Comparison of ENCODE assay signal across 20 cellular contexts in genomic region chr2:140624188-140624587, GRCh38.
"Had no signal": no experiment of that assay in that cellular context is flagged by ENCODE, and none has a peak within 500 bp of the region (broad histone marks: within the 10 kb centered on the region; RNA-seq: fewer than 3 reads in every experiment).

No MANE protein-coding gene starts in this region.

- H3K27me3 ChIP-seq: dorsolateral prefrontal cortex, right atrium auricular region, suprapubic skin had no signal

- DNase-seq: activated CD4-positive, alpha-beta T cell treated with anti-CD3 and anti-CD28 coated beads, Interleukin-2, amount 10 ng/mL, durations not matched to agents 7 days and 5 days; activated CD4-positive, CD25-positive, alpha-beta regulatory T cell; activated CD8-positive, alpha-beta memory T cell treated with anti-CD3 and anti-CD28 coated beads, Interleukin-2, amount 50 U/mL, for 48 hours; activated gamma-delta T cell; activated T-cell treated with anti-CD3 and anti-CD28 coated beads, Interleukin-2, amount 50 U/mL, for 72 hours; dorsolateral prefrontal cortex; endodermal cell; nephron progenitor cell; stimulated activated CD4-positive, alpha-beta T cell treated with anti-CD3 and anti-CD28 coated beads, Interleukin-4, amount 100 ng/mL, for 4 hours; stimulated activated CD8-positive, alpha-beta memory T cell treated with anti-CD3 and anti-CD28 coated beads, Interleukin-4, amount 100 ng/mL, for 48 hours; stimulated activated naive CD8-positive, alpha-beta T cell treated with anti-CD3 and anti-CD28 coated beads, Interleukin-15, Interleukin-2, amounts not matched to agents 100 U/mL and 50 U/mL, for 24 hours; trophoblast cell had no signal

- H3K4me3 Mint-ChIP-seq: activated CD4-positive, alpha-beta T cell treated with anti-CD3 and anti-CD28 coated beads, Interleukin-2, amount 10 ng/mL, durations not matched to agents 7 days and 5 days; activated T-cell treated with anti-CD3 and anti-CD28 coated beads, Interleukin-2, amount 50 U/mL, for 72 hours; endodermal cell; mesothelial cell of epicardium; nephron progenitor cell had no signal

- ATAC-seq: activated naive CD4-positive, alpha-beta T cell treated with anti-CD3 and anti-CD28 coated beads, Interleukin-2, amount 50 U/mL, for 72 hours; activated T-cell treated with anti-CD3 and anti-CD28 coated beads, Interleukin-2, amount 50 U/mL, for 72 hours; esophagus mucosa; stimulated activated naive CD8-positive, alpha-beta T cell treated with anti-CD3 and anti-CD28 coated beads, Interleukin-15, Interleukin-2, amounts not matched to agents 100 U/mL and 50 U/mL, for 24 hours had no signal

- H3K36me3 Mint-ChIP-seq: mesothelial cell of epicardium had no signal

- H3K27ac Mint-ChIP-seq: activated naive CD4-positive, alpha-beta T cell treated with anti-CD3 and anti-CD28 coated beads, Interleukin-2, amount 50 U/mL, for 72 hours; activated T-cell treated with anti-CD3 and anti-CD28 coated beads, Interleukin-2, amount 50 U/mL, for 72 hours; endodermal cell; mesothelial cell of epicardium; nephron progenitor cell; progenitor cell of endocrine pancreas had no signal

- H3K4me3 ChIP-seq: dorsolateral prefrontal cortex, lung, right atrium auricular region, smooth muscle cell, suprapubic skin had no signal

- H3K27ac ChIP-seq: dorsolateral prefrontal cortex, right atrium auricular region, suprapubic skin had no signal

- H3K36me3 ChIP-seq: right atrium auricular region, suprapubic skin had no signal

- H3K4me1 ChIP-seq: right atrium auricular region, suprapubic skin had no signal

- H3K27me3 Mint-ChIP-seq: activated CD4-positive, alpha-beta T cell treated with anti-CD3 and anti-CD28 coated beads, Interleukin-2, amount 10 ng/mL, durations not matched to agents 7 days and 5 days; progenitor cell of endocrine pancreas had no signal

- H3K9me3 Mint-ChIP-seq: endodermal cell had no signal

- H3K4me1 Mint-ChIP-seq: activated CD4-positive, alpha-beta T cell treated with anti-CD3 and anti-CD28 coated beads, Interleukin-2, amount 10 ng/mL, durations not matched to agents 7 days and 5 days; mesothelial cell of epicardium; nephron progenitor cell had no signal

- H3K9me3 ChIP-seq: right atrium auricular region, suprapubic skin had no signal
